In the genomic region with DNA sequence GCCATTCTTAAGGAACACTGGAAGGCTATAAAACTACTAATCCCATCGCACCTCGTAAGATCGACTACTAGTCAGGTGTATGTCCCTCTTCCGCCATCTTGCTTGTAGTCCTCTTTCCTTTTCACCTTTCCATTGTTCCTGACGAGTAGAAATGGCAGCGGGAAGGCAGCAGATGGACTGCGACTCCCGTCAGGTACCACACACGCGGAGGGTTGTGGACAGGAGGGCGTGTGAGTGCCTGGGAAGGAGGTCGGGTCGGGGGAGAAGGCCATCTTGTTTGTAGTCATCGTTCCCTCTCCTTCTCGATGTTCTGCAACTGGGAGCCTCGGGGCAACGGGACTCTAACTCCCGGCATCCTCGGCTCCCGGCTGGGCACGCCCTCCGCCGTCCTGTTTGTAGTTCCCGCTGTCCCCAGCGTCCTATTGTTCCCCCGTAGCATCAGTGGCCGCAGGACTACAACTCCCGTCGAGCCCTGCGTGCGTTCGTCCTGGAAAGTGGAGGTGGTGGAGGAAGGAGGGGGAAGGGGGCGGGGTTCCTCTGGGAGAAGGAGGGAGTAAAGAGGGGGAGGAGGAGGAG, we compare ENCODE assay signal across 1 cellular context.
TF ChIP-seq lines count a peak whose summit lies in the region.

No MANE protein-coding gene starts in this region.

TF ChIP-seq in K562, 482 proteins besides CTCF, POLR2A, EP300 and RAD21 (continued from another document and continues in another):
- TF ChIP-seq, protein P1, sequence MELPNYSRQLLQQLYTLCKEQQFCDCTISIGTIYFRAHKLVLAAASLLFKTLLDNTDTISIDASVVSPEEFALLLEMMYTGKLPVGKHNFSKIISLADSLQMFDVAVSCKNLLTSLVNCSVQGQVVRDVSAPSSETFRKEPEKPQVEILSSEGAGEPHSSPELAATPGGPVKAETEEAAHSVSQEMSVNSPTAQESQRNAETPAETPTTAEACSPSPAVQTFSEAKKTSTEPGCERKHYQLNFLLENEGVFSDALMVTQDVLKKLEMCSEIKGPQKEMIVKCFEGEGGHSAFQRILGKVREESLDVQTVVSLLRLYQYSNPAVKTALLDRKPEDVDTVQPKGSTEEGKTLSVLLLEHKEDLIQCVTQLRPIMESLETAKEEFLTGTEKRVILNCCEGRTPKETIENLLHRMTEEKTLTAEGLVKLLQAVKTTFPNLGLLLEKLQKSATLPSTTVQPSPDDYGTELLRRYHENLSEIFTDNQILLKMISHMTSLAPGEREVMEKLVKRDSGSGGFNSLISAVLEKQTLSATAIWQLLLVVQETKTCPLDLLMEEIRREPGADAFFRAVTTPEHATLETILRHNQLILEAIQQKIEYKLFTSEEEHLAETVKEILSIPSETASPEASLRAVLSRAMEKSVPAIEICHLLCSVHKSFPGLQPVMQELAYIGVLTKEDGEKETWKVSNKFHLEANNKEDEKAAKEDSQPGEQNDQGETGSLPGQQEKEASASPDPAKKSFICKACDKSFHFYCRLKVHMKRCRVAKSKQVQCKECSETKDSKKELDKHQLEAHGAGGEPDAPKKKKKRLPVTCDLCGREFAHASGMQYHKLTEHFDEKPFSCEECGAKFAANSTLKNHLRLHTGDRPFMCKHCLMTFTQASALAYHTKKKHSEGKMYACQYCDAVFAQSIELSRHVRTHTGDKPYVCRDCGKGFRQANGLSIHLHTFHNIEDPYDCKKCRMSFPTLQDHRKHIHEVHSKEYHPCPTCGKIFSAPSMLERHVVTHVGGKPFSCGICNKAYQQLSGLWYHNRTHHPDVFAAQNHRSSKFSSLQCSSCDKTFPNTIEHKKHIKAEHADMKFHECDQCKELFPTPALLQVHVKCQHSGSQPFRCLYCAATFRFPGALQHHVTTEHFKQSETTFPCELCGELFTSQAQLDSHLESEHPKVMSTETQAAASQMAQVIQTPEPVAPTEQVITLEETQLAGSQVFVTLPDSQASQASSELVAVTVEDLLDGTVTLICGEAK (IDR thresholded peaks at IDR 0.05) = peak; percentile 82
- TF ChIP-seq, protein P1 (CRISPR knock-in tag; IDR thresholded peaks at IDR 0.05) = no peak
- no peak for TF ChIP-seq KDM2B (CRISPR knock-in tag; IDR thresholded peaks at IDR 0.05)
- no peak for TF ChIP-seq ZC3H8 (IDR thresholded peaks at IDR 0.05)
- TF ChIP-seq KDM4B (IDR thresholded peaks at IDR 0.05; ENCODE audit: borderline replicate concordance in 2 of 2, low read depth in 1 of 2) = peak in 1 of 2 experiments; percentile 97; a peak in 2 of 4 replicates
- TF ChIP-seq FOXJ3 (CRISPR knock-in tag; IDR thresholded peaks at IDR 0.05) = no peak
- TF ChIP-seq GTF2F1 (IDR thresholded peaks at IDR 0.05; ENCODE audit: low read depth, low read length) = no peak
- peak in 1 of 2 experiments; percentile 47; a peak in 1 of 4 replicates for TF ChIP-seq HDAC1 (IDR thresholded peaks at IDR 0.05)
- TF ChIP-seq SMAD2 (IDR thresholded peaks at IDR 0.05; ENCODE audit: low read depth, low read length) = no peak
- TF ChIP-seq ARID2 (IDR thresholded peaks at IDR 0.05) = no peak
- TF ChIP-seq HMG20B (CRISPR knock-in tag; IDR thresholded peaks at IDR 0.05) = no peak
- TF ChIP-seq RB1 (IDR thresholded peaks at IDR 0.05; ENCODE audit: low read depth) = peak; percentile 21; the same call in 1 of the 2 replicates
- TF ChIP-seq KLF1 (tag; IDR thresholded peaks at IDR 0.05) = peak; percentile 87
- no peak for TF ChIP-seq GATAD2A (IDR thresholded peaks at IDR 0.05)
- TF ChIP-seq, protein P2, sequence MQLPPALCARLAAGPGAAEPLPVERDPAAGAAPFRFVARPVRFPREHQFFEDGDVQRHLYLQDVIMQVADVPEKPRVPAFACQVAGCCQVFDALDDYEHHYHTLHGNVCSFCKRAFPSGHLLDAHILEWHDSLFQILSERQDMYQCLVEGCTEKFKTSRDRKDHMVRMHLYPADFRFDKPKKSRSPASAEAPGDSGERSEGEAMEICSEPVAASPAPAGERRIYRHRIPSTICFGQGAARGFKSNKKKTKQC (CRISPR knock-in tag; IDR thresholded peaks at IDR 0.05) = peak; percentile 26; the same call in 1 of the 2 replicates
- TF ChIP-seq YBX1 (IDR thresholded peaks at IDR 0.05) = no peak
- peak; percentile 53 for TF ChIP-seq POU5F1 (IDR thresholded peaks at IDR 0.05; ENCODE audit: borderline replicate concordance, low read depth, low read length, partially characterized antibody)
- TF ChIP-seq HDAC3 (IDR thresholded peaks at IDR 0.05; ENCODE audit: borderline replicate concordance, partially characterized antibody) = no peak
- peak; percentile 77; the same call in 1 of the 2 replicates for TF ChIP-seq KLF6 (CRISPR knock-in tag; IDR thresholded peaks at IDR 0.05; ENCODE audit: borderline replicate concordance)
- TF ChIP-seq ZNF507 (tag; conservative IDR thresholded peaks at IDR 0.05) = no peak
- TF ChIP-seq CHCHD3 (CRISPR knock-in tag; IDR thresholded peaks at IDR 0.05) = no peak
- TF ChIP-seq, protein P3, sequence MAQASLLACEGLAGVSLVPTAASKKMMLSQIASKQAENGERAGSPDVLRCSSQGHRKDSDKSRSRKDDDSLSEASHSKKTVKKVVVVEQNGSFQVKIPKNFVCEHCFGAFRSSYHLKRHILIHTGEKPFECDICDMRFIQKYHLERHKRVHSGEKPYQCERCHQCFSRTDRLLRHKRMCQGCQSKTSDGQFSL (CRISPR knock-in tag; IDR thresholded peaks at IDR 0.05) = peak; percentile 93; the same call in 1 of the 2 replicates
- TF ChIP-seq, protein P3 (tag; IDR thresholded peaks at IDR 0.05) = no peak; a peak in 1 of 4 replicates
- TF ChIP-seq, protein P4, sequence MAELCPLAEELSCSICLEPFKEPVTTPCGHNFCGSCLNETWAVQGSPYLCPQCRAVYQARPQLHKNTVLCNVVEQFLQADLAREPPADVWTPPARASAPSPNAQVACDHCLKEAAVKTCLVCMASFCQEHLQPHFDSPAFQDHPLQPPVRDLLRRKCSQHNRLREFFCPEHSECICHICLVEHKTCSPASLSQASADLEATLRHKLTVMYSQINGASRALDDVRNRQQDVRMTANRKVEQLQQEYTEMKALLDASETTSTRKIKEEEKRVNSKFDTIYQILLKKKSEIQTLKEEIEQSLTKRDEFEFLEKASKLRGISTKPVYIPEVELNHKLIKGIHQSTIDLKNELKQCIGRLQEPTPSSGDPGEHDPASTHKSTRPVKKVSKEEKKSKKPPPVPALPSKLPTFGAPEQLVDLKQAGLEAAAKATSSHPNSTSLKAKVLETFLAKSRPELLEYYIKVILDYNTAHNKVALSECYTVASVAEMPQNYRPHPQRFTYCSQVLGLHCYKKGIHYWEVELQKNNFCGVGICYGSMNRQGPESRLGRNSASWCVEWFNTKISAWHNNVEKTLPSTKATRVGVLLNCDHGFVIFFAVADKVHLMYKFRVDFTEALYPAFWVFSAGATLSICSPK (IDR thresholded peaks at IDR 0.05; ENCODE audit: borderline replicate concordance) = no peak
- no peak for TF ChIP-seq RHOXF2B (CRISPR knock-in tag; conservative IDR thresholded peaks at IDR 0.05)
- TF ChIP-seq, protein P5, sequence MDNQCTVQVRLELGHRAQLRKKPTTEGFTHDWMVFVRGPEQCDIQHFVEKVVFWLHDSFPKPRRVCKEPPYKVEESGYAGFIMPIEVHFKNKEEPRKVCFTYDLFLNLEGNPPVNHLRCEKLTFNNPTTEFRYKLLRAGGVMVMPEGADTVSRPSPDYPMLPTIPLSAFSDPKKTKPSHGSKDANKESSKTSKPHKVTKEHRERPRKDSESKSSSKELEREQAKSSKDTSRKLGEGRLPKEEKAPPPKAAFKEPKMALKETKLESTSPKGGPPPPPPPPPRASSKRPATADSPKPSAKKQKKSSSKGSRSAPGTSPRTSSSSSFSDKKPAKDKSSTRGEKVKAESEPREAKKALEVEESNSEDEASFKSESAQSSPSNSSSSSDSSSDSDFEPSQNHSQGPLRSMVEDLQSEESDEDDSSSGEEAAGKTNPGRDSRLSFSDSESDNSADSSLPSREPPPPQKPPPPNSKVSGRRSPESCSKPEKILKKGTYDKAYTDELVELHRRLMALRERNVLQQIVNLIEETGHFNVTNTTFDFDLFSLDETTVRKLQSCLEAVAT (IDR thresholded peaks at IDR 0.05) = peak in 1 of 2 experiments; percentile 95; a peak in 2 of 4 replicates
- TF ChIP-seq ZNF707 (CRISPR knock-in tag; conservative IDR thresholded peaks at IDR 0.05) = no peak
- peak; percentile 9; the same call in 1 of the 2 replicates for TF ChIP-seq JUND (IDR thresholded peaks at IDR 0.05; ENCODE audit: borderline replicate concordance, low read depth, low read length)
- TF ChIP-seq JUND (tag; IDR thresholded peaks at IDR 0.05; ENCODE audit: borderline replicate concordance, low read depth, low read length) = no peak; the same call in 2 of the 3 replicates
- TF ChIP-seq ESRRA (IDR thresholded peaks at IDR 0.05; ENCODE audit: borderline replicate concordance, low read depth) = peak; percentile 24
- TF ChIP-seq NELFE (IDR thresholded peaks at IDR 0.05; ENCODE audit: insufficient read depth, insufficient read length) = no peak
- 0 out of 2 replicates have a peak, but pooled peaks have one; percentile 25 for TF ChIP-seq ZNF175 (CRISPR knock-in tag; IDR thresholded peaks at IDR 0.05; ENCODE audit: low read depth)
- TF ChIP-seq PHB2 (IDR thresholded peaks at IDR 0.05; ENCODE audit: low read depth) = no peak
- no peak; the same call in 1 of the 2 replicates for TF ChIP-seq TCF7L2 (IDR thresholded peaks at IDR 0.05; ENCODE audit: low read depth, low read length)
- TF ChIP-seq TBP (optimal IDR thresholded peaks at IDR 0.05; ENCODE audit: low read depth, low read length) = peak; percentile 94
- TF ChIP-seq MAFF (IDR thresholded peaks at IDR 0.05; ENCODE audit: low read length) = no peak
- TF ChIP-seq MCM2 (IDR thresholded peaks at IDR 0.05; ENCODE audit: low read depth) = no peak
- no peak for TF ChIP-seq ZNF121 (CRISPR knock-in tag; conservative IDR thresholded peaks at IDR 0.05)
- TF ChIP-seq MECOM (CRISPR knock-in tag; IDR thresholded peaks at IDR 0.05) = no peak
- TF ChIP-seq FIP1L1 (IDR thresholded peaks at IDR 0.05; ENCODE audit: low read depth, low read length, poor library complexity, severe bottlenecking) = no peak
- TF ChIP-seq, protein P6, sequence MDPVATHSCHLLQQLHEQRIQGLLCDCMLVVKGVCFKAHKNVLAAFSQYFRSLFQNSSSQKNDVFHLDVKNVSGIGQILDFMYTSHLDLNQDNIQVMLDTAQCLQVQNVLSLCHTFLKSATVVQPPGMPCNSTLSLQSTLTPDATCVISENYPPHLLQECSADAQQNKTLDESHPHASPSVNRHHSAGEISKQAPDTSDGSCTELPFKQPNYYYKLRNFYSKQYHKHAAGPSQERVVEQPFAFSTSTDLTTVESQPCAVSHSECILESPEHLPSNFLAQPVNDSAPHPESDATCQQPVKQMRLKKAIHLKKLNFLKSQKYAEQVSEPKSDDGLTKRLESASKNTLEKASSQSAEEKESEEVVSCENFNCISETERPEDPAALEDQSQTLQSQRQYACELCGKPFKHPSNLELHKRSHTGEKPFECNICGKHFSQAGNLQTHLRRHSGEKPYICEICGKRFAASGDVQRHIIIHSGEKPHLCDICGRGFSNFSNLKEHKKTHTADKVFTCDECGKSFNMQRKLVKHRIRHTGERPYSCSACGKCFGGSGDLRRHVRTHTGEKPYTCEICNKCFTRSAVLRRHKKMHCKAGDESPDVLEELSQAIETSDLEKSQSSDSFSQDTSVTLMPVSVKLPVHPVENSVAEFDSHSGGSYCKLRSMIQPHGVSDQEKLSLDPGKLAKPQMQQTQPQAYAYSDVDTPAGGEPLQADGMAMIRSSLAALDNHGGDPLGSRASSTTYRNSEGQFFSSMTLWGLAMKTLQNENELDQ (CRISPR knock-in tag; IDR thresholded peaks at IDR 0.05; ENCODE audit: borderline replicate concordance) = no peak
- TF ChIP-seq EGR1 (conservative IDR thresholded peaks at IDR 0.05) = peak; percentile 95
- TF ChIP-seq ZNF551 (CRISPR knock-in tag; IDR thresholded peaks at IDR 0.05) = no peak
- no peak for TF ChIP-seq PHF21A (IDR thresholded peaks at IDR 0.05; ENCODE audit: borderline replicate concordance, low read depth)
- TF ChIP-seq ZNF589 (CRISPR knock-in tag; IDR thresholded peaks at IDR 0.05; ENCODE audit: low read depth) = no peak
- TF ChIP-seq SAFB (IDR thresholded peaks at IDR 0.05; ENCODE audit: borderline replicate concordance, low read depth, low read length) = no peak
- TF ChIP-seq IRF2 (CRISPR knock-in tag; IDR thresholded peaks at IDR 0.05) = no peak
- no peak for TF ChIP-seq ZNF436 (CRISPR knock-in tag; IDR thresholded peaks at IDR 0.05)
- TF ChIP-seq, protein P7, sequence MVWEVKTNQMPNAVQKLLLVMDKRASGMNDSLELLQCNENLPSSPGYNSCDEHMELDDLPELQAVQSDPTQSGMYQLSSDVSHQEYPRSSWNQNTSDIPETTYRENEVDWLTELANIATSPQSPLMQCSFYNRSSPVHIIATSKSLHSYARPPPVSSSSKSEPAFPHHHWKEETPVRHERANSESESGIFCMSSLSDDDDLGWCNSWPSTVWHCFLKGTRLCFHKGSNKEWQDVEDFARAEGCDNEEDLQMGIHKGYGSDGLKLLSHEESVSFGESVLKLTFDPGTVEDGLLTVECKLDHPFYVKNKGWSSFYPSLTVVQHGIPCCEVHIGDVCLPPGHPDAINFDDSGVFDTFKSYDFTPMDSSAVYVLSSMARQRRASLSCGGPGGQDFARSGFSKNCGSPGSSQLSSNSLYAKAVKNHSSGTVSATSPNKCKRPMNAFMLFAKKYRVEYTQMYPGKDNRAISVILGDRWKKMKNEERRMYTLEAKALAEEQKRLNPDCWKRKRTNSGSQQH (CRISPR knock-in tag; IDR thresholded peaks at IDR 0.05) = no peak
- TF ChIP-seq SMAD4 (CRISPR knock-in tag; conservative IDR thresholded peaks at IDR 0.05) = no peak; the same call in 1 of the 2 replicates
- TF ChIP-seq GABPA (tag; conservative IDR thresholded peaks at IDR 0.05; ENCODE audit: low read depth) = no peak
